In the genomic region with DNA sequence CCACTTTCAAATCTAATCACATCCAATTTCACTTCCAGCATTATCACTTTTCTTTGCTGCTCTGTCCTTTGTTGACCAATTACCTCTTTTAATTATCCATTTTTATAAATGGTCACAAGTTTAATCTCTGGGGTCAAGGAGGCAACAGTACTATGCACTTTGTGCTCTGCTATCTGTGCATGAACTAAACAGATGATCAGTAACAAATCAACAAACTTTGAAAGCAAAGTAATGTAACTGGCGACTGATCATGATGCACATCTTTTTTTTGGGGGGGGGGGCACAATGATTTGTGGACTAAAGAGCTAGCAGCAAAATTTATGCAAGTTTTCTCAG, we compare ENCODE assay signal across 11 cellular contexts. TPM values are rescaled to one million over a fixed set of nuclear protein-coding genes. Genes with fewer than 3 reads are reported as not detected.
DNase-seq lines count a peak whose midpoint lies in the region; ATAC-seq and TF ChIP-seq lines count a peak whose summit lies in the region.
"Had no signal": no experiment of that assay in that cellular context is flagged by ENCODE, and none has a peak within 500 bp of the region (broad histone marks: within the 10 kb centered on the region; RNA-seq: fewer than 3 reads in every experiment).

No MANE protein-coding gene starts in this region.

- peaks cover 34% of the 10 kb centered on the region for H3K4me1 Mint-ChIP-seq in T-helper 1 cell treated with Interleukin-12 subunit alpha and Interleukin-12 subunit beta and Interleukin-4 antibody, amounts not matched to agents 30 μg/mL and 1 μg/mL, for 36 hours (ENCODE audit: low read depth)
- H3K4me1 Mint-ChIP-seq in effector memory CD8-positive, alpha-beta T cell (ENCODE audit: low read depth in 2 of 2) = peaks cover 16 to 25% of the 10 kb centered on the region in 2 donors

- peaks cover 18% of the 10 kb centered on the region for H3K36me3 Mint-ChIP-seq in T-helper 1 cell treated with Interleukin-12 subunit alpha and Interleukin-12 subunit beta and Interleukin-4 antibody, amounts not matched to agents 30 μg/mL and 1 μg/mL, for 36 hours (ENCODE audit: low read depth)
- H3K36me3 Mint-ChIP-seq in effector memory CD8-positive, alpha-beta T cell (ENCODE audit: insufficient read depth) = peaks cover 57% of the 10 kb centered on the region

- H3K9me3 ChIP-seq in OCI-LY3 (ENCODE audit: insufficient read depth, low read length) = no peaks in the 10 kb centered on the region
- no peaks in the 10 kb centered on the region for H3K9me3 ChIP-seq in osteoblast (ENCODE audit: low read depth, low read length)
- H3K9me3 ChIP-seq: pancreas had no signal

- peaks cover 25% of the 10 kb centered on the region for H3K4me1 ChIP-seq in OCI-LY3 (ENCODE audit: low read length)
- H3K4me1 ChIP-seq in osteoblast (ENCODE audit: insufficient read depth, low read length) = peaks cover 17% of the 10 kb centered on the region

- H3K4me3 ChIP-seq in OCI-LY3 (ENCODE audit: low read length) (peak overlapping the region; percentile 85), osteoblast (ENCODE audit: insufficient read depth, low read length) (no peak overlapping the region)

- no peaks in the 10 kb centered on the region for H3K27me3 Mint-ChIP-seq in T-helper 1 cell treated with Interleukin-12 subunit alpha and Interleukin-12 subunit beta and Interleukin-4 antibody, amounts not matched to agents 30 μg/mL and 1 μg/mL, for 36 hours (ENCODE audit: low read depth)
- H3K27me3 Mint-ChIP-seq in effector memory CD8-positive, alpha-beta T cell = no peaks in the 10 kb centered on the region

- H3K79me2 ChIP-seq in OCI-LY3 (ENCODE audit: low read length) (peaks cover 78% of the 10 kb centered on the region), osteoblast (ENCODE audit: insufficient read depth, low read length) (peaks cover 77% of the 10 kb centered on the region)

- peak overlapping the region; percentile 84 for H3K9ac ChIP-seq in OCI-LY3 (ENCODE audit: low read length)

- no peak for TF ChIP-seq CTCF in OCI-LY3 (IDR thresholded peaks at IDR 0.05; ENCODE audit: low read depth, low read length)
- no peak for TF ChIP-seq CTCF in osteoblast (IDR thresholded peaks at IDR 0.05; ENCODE audit: extremely low read depth, low read depth, low read length)

- H3K4me2 ChIP-seq in OCI-LY3 (ENCODE audit: low read length) = peak overlapping the region; percentile 75
- H3K4me2 ChIP-seq in osteoblast (ENCODE audit: insufficient read depth, low read length) = peak overlapping the region; percentile 81

- peak overlapping the region; percentile 37 for H3K4me3 Mint-ChIP-seq in T-helper 1 cell treated with Interleukin-12 subunit alpha and Interleukin-12 subunit beta and Interleukin-4 antibody, amounts not matched to agents 30 μg/mL and 1 μg/mL, for 36 hours
- peak overlapping the region in 1 of 2 donors; percentile 33 for H3K4me3 Mint-ChIP-seq in effector memory CD8-positive, alpha-beta T cell

- H3K27ac Mint-ChIP-seq in T-helper 1 cell treated with Interleukin-12 subunit alpha and Interleukin-12 subunit beta and Interleukin-4 antibody, amounts not matched to agents 30 μg/mL and 1 μg/mL, for 36 hours = peak overlapping the region; percentile 17
- H3K27ac Mint-ChIP-seq in effector memory CD8-positive, alpha-beta T cell = peak overlapping the region; percentile 32 to 97

- H4K20me1 ChIP-seq in OCI-LY3 (ENCODE audit: insufficient read depth, low read length) (peaks cover 13% of the 10 kb centered on the region), osteoblast (ENCODE audit: insufficient read depth, low read length) (peaks cover 15% of the 10 kb centered on the region)

- H3K27ac ChIP-seq in OCI-LY3 (ENCODE audit: low read length) (peak overlapping the region; percentile 86), osteoblast (ENCODE audit: low read depth, low read length) (peak overlapping the region; percentile 99)

- H3K9me3 Mint-ChIP-seq in T-helper 1 cell treated with Interleukin-12 subunit alpha and Interleukin-12 subunit beta and Interleukin-4 antibody, amounts not matched to agents 30 μg/mL and 1 μg/mL, for 36 hours = no peaks in the 10 kb centered on the region
- H3K9me3 Mint-ChIP-seq in effector memory CD8-positive, alpha-beta T cell = no peaks in the 10 kb centered on the region

- DNase-seq in T-helper 1 cell (no peak), osteoblast (ENCODE audit: insufficient read length, low spot score, missing footprints) (no peak), ecto neural progenitor cell (ENCODE audit: low spot score) (no peak), NCI-H510A treated with DMSO at 0.1 percent for 48 hours (lab: John Stamatoyannopoulos, UW) (no peak)
- DNase-seq in effector memory CD8-positive, alpha-beta T cell = no peak
- DNase-seq: central memory CD4-positive, alpha-beta T cell; pancreas; stimulated activated CD4-positive, alpha-beta T cell treated with anti-CD3 and anti-CD28 coated beads, Interleukin-4, amount 100 ng/mL, for 4 hours had no signal

- H3K36me3 ChIP-seq in OCI-LY3 (replicated peaks; ENCODE audit: low read depth, low read length) = peaks cover 33% of the 10 kb centered on the region
- H3K36me3 ChIP-seq in osteoblast (ENCODE audit: insufficient read depth, low read length) = peaks cover 33% of the 10 kb centered on the region

- ATAC-seq in effector memory CD8-positive, alpha-beta T cell (replicated peaks) = no peak
- no peak for ATAC-seq in GM19035 (IDR thresholded peaks at IDR 0.05; ENCODE audit: unreplicated experiment)
- ATAC-seq: pancreas had no signal

- H3K27me3 ChIP-seq in OCI-LY3 (ENCODE audit: low read depth, low read length) (no peaks in the 10 kb centered on the region), osteoblast (ENCODE audit: insufficient read depth, low read length) (no peaks in the 10 kb centered on the region)
- H3K27me3 ChIP-seq: pancreas had no signal

- no peak overlapping the region for H2AFZ ChIP-seq in OCI-LY3 (ENCODE audit: low read depth, low read length)
- H2AFZ ChIP-seq in osteoblast (ENCODE audit: low read length) = no peak overlapping the region

RNA-seq across cellular contexts. Expression of gene SEC31A, which starts 1.5 kb away (rescaled TPM):
- 487 and 513 TPM in 2 replicates for total RNA-seq in osteoblast

RNA-seq across cellular contexts. Expression of gene THAP9, which starts 8.1 kb away (rescaled TPM):
- total RNA-seq in osteoblast = 3.2 and 3.3 TPM in 2 replicates
